8 cellular contexts compared by ENCODE assay signal in the genomic region with DNA sequence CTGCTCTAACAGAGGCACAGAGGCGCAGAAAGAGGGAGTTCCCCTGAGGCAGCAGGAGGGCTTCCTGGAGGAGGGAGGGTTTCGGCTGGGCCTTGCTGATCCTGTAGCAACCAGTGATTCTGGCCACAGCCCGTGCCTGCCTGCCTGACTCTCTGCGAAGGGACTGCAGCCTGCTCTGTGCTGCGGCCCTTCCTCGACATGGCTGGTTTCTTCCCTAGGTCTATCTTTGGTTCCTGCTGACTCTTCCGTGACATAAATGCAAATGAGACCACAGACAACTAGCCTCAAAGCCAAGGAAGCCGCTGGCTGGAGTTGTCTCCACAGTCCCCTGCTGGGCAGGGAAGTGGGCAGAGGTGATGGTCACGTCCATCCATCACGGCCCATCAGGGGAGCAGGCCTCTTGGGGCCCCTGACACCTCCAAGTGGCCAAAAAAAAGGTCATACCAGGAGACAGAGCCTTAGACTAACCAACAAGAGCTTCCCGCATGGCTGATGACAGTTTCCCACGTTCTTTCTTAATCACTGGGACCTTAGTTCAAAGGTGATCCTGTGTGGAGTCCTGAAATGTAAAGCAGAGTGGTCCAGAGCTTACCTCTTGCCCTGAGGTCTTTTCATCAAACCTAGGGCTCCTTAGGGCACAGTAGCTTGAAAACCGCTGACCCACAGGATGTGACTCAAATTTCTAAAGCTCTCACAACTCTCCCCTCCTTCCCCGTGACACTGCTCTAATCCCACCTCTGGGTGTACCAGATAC. TPM values are rescaled to one million over a fixed set of nuclear protein-coding genes. Genes with fewer than 3 reads are reported as not detected.
DNase-seq lines count a peak whose midpoint lies in the region; ATAC-seq, FAIRE-seq and TF ChIP-seq lines count a peak whose summit lies in the region.

No MANE protein-coding gene starts in this region.

- H3K4me3 ChIP-seq in HepG2 (replicated peaks in 1 of 3; ENCODE audit: insufficient read depth in 1 of 3, low read depth in 2 of 3, low read length in 3 of 3) = no peak overlapping the region

- CTCF ChIA-PET in HepG2 (lab: Yijun Ruan, JAX; ENCODE audit: low intra/inter-chr PET ratio, low total read pairs) = no interaction called here

- 62 to 84% (median 63%) methylated on average over 13 to 14 of the region's 14 CpGs for WGBS in adipose tissue, 3 donors
- WGBS in HepG2 (ENCODE audit: low lambda C conversion rate) = 78% methylated on average over 8 of the region's 14 CpGs

- peak; percentile 33; the same call in 1 of the 2 replicates for TF ChIP-seq RAD21 in HepG2 (CRISPR knock-in tag; IDR thresholded peaks at IDR 0.05)

- H3K36me3 ChIP-seq in HepG2 (replicated peaks in 1 of 2; ENCODE audit: control insufficient read depth in 1 of 2, insufficient read depth in 2 of 2, low read length in 2 of 2) = no peaks in the 10 kb centered on the region; a peak in 3 of 5 replicates

- DNase-seq in HT1080 (ENCODE audit: low read depth) (peak; percentile 94), HepG2 (ENCODE audit: low spot score) (peak; percentile 66), epidermal melanocyte (ENCODE audit: insufficient read length, low spot score) (no peak), NCI-H1105 (lab: John Stamatoyannopoulos, UW) (no peak), HuH-7.5 (ENCODE audit: low spot score) (no peak)

- intact Hi-C loops in HepG2 (cut with micrococcal nuclease; ENCODE audit: unreplicated experiment) = loop anchor here (10.0 kb wide), 1 partner anchor 409 kb away; no protein-coding TSS in a partner anchor

- H4K20me1 ChIP-seq in HepG2 (ENCODE audit: insufficient read depth, low read length) = no peaks in the 10 kb centered on the region

- peak in 1 of 2 experiments; percentile 62; a peak in 1 of 4 replicates for TF ChIP-seq EP300 in HepG2 (IDR thresholded peaks at IDR 0.05; ENCODE audit: low read depth in 2 of 2, low read length in 2 of 2)
- peak; percentile 46 for TF ChIP-seq EP300 in HepG2 (CRISPR knock-in tag; IDR thresholded peaks at IDR 0.05; ENCODE audit: borderline replicate concordance)

- in situ Hi-C loops in HepG2 (cut with HindIII; ENCODE audit: extremely low pct_ligation_motif_present, low pct_unique_long_range_greater_than_20kb) = no loop called here

- TF ChIP-seq POLR2A in HepG2 (IDR thresholded peaks at IDR 0.05; ENCODE audit: insufficient read depth in 1 of 2, low read depth in 2 of 2, low read length in 2 of 2) = peak in 1 of 2 experiments; percentile 4; a peak in 1 of 4 replicates

- no peaks in the 10 kb centered on the region; a peak in 1 of 5 replicates for H3K27me3 ChIP-seq in HepG2 (ENCODE audit: control insufficient read depth in 1 of 2, insufficient read depth in 2 of 2, low read length in 2 of 2)

- peaks cover 52% of the 10 kb centered on the region for H3K79me2 ChIP-seq in HepG2 (ENCODE audit: insufficient read depth, low read length)

- peak; percentile 13 for TF ChIP-seq CTCF in GM12873 (IDR thresholded peaks at IDR 0.05; ENCODE audit: insufficient read depth, low read depth, low read length, missing control alignments)
- TF ChIP-seq CTCF in HepG2 (CRISPR knock-in tag; IDR thresholded peaks at IDR 0.05) = no peak

- peaks cover 98% of the 10 kb centered on the region for H3K4me1 ChIP-seq in HepG2 (ENCODE audit: insufficient read depth, low read length)

- H3K4me2 ChIP-seq in HepG2 (ENCODE audit: low read depth, low read length) = peak overlapping the region; percentile 74

- peak; percentile 89 for ATAC-seq in GM21526 (IDR thresholded peaks at IDR 0.05; ENCODE audit: low FRiP score, unreplicated experiment)
- no peak for ATAC-seq in HepG2

- H3K27ac ChIP-seq in adipose tissue (ENCODE audit: low read depth, low read length) (peak overlapping the region; percentile 19), HepG2 (ENCODE audit: extremely low read length, insufficient read depth, low read length) (peak overlapping the region; percentile 97)

- H3K9me3 ChIP-seq in HepG2 (ENCODE audit: low read length) = no peaks in the 10 kb centered on the region

- no peak overlapping the region for H2AFZ ChIP-seq in HepG2 (ENCODE audit: low read length)

- FAIRE-seq in HepG2 (lab: Jason Lieb, UNC) = no peak

- BruUV-seq in HepG2 (replicated peaks; lab: Mats Ljungman, UMichigan) = no TSS peak

- POLR2A ChIA-PET in HepG2 (lab: Yijun Ruan, JAX) = interaction anchor here (0.7 to 36.8 kb wide), 24 partner anchors 9 to 475 kb away, joined by 3 to 1537 read pairs (median 12); a partner anchor contains a TSS

- H3K9ac ChIP-seq in HepG2 (ENCODE audit: insufficient read depth, low read depth, low read length) = peak overlapping the region; percentile 81

TF ChIP-seq in HepG2, 621 proteins besides CTCF, POLR2A, EP300 and RAD21 (continues in another document):
- TF ChIP-seq CEBPG (CRISPR knock-in tag; IDR thresholded peaks at IDR 0.05) (peak; percentile 85), NR2F1 (CRISPR knock-in tag; IDR thresholded peaks at IDR 0.05) (peak in 1 of 2 experiments; percentile 38; a peak in 1 of 4 replicates), TCF12 (IDR thresholded peaks at IDR 0.05) (no peak), TCF12 (CRISPR knock-in tag; IDR thresholded peaks at IDR 0.05) (0 out of 2 replicates have a peak, but pooled peaks have one; percentile 49), SOX6 (IDR thresholded peaks at IDR 0.05) (no peak), SOX6 (CRISPR knock-in tag; IDR thresholded peaks at IDR 0.05) (peak; percentile 52), HNF4A (CRISPR knock-in tag; IDR thresholded peaks at IDR 0.05) (peak; percentile 74), ZFP36 (IDR thresholded peaks at IDR 0.05; ENCODE audit: borderline replicate concordance, low read depth, low read length, partially characterized antibody) (peak; percentile 54), RFX5 (IDR thresholded peaks at IDR 0.05; ENCODE audit: low read depth, low read length) (0 out of 2 replicates have a peak, but pooled peaks have one; percentile 7), YY1 (IDR thresholded peaks at IDR 0.05; ENCODE audit: insufficient read depth, insufficient replicate concordance, low read depth, low read length) (peak; percentile 21), WIZ (CRISPR knock-in tag; IDR thresholded peaks at IDR 0.05) (no peak), ZNF713 (CRISPR knock-in tag; IDR thresholded peaks at IDR 0.05) (0 out of 2 replicates have a peak, but pooled peaks have one; percentile 45), TRIM24 (CRISPR knock-in tag; IDR thresholded peaks at IDR 0.05) (no peak), HIVEP1 (CRISPR knock-in tag; IDR thresholded peaks at IDR 0.05) (peak; percentile 49; the same call in 1 of the 2 replicates)
- TF ChIP-seq, protein P1, sequence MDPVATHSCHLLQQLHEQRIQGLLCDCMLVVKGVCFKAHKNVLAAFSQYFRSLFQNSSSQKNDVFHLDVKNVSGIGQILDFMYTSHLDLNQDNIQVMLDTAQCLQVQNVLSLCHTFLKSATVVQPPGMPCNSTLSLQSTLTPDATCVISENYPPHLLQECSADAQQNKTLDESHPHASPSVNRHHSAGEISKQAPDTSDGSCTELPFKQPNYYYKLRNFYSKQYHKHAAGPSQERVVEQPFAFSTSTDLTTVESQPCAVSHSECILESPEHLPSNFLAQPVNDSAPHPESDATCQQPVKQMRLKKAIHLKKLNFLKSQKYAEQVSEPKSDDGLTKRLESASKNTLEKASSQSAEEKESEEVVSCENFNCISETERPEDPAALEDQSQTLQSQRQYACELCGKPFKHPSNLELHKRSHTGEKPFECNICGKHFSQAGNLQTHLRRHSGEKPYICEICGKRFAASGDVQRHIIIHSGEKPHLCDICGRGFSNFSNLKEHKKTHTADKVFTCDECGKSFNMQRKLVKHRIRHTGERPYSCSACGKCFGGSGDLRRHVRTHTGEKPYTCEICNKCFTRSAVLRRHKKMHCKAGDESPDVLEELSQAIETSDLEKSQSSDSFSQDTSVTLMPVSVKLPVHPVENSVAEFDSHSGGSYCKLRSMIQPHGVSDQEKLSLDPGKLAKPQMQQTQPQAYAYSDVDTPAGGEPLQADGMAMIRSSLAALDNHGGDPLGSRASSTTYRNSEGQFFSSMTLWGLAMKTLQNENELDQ (CRISPR knock-in tag; IDR thresholded peaks at IDR 0.05; ENCODE audit: borderline replicate concordance) = no peak

RNA-seq across cellular contexts. Expression of a gene that starts 55.3 kb away (rescaled TPM):
- 18.4 and 21.9 TPM in 2 replicates for total RNA-seq in HT1080 (2014; rRNA removed; shearing (Covaris generic))
- polyA plus RNA-seq in HT1080 (2015; cell fraction: cytosol; rRNA removed) = 17.5 and 18.9 TPM in 2 replicates
- 23.3 and 24.1 TPM in 2 replicates for polyA plus RNA-seq in HT1080 (2015; cell fraction: nucleus; rRNA removed)
- polyA plus RNA-seq in adipose tissue (10 to 100 TPM; 11.9 to 25.1 (median 14.8) TPM), HepG2 (2011; rRNA removed) (15.2 and 17.3 TPM in 2 replicates)
- 22.0 and 22.8 TPM in 2 replicates for total RNA-seq in HepG2 (2016; rRNA removed; fragmentation: Illumina TruSeq; extraction: Trizol)
- total RNA-seq in HepG2 (2016; cell fraction: cytosol; rRNA removed; fragmentation: Illumina TruSeq; extraction: Trizol; ENCODE audit: low read depth) = 4.7 and 4.9 TPM in 2 replicates
- 18.5 and 23.5 TPM in 2 replicates for total RNA-seq in HepG2 (2016; cell fraction: insoluble cytoplasmic fraction; rRNA removed; fragmentation: Illumina TruSeq; extraction: Trizol)
- 12.9 and 13.2 TPM in 2 replicates for total RNA-seq in HepG2 (2016; cell fraction: membrane; rRNA removed; fragmentation: Illumina TruSeq; extraction: Trizol)
- 16.8 and 19.0 TPM in 2 replicates for total RNA-seq in HepG2 (2016; cell fraction: nucleus; rRNA removed; fragmentation: Illumina TruSeq; extraction: Trizol)
- polyA plus RNA-seq in HepG2 (2011; cell fraction: cytosol; rRNA removed) = 9.2 and 11.9 TPM in 2 replicates
- polyA plus RNA-seq in HepG2 (2011; cell fraction: nucleus; rRNA removed) = 20.1 and 23.4 TPM in 2 replicates
- polyA plus RNA-seq in HepG2 (2012) = 13.4 and 14.5 TPM in 2 replicates
- 5.3 and 5.4 TPM in 2 replicates for polyA plus RNA-seq in HepG2 (2016; cell fraction: cytosol; fragmentation: Illumina TruSeq; extraction: Trizol; ENCODE audit: low read depth)
- polyA plus RNA-seq in HepG2 (2016; cell fraction: insoluble cytoplasmic fraction; fragmentation: Illumina TruSeq; extraction: Trizol; ENCODE audit: low read depth) = 19.1 and 22.3 TPM in 2 replicates
- 8.7 and 10.7 TPM in 2 replicates for polyA plus RNA-seq in HepG2 (2016; cell fraction: membrane; fragmentation: Illumina TruSeq; extraction: Trizol; ENCODE audit: low read depth)
- 19.4 and 22.9 TPM in 2 replicates for polyA plus RNA-seq in HepG2 (2016; cell fraction: nucleus; fragmentation: Illumina TruSeq; extraction: Trizol; ENCODE audit: insufficient read depth, low read depth)
- polyA minus RNA-seq in HepG2 (2011; rRNA and poly(A)+ RNA removed; ENCODE audit: low replicate concordance) = 14.3 and 29.5 TPM in 2 replicates
- polyA minus RNA-seq in HepG2 (2011; cell fraction: cytosol; rRNA and poly(A)+ RNA removed) = 11.9 and 13.8 TPM in 2 replicates
- polyA minus RNA-seq in HepG2 (2011; cell fraction: nucleus; rRNA and poly(A)+ RNA removed) = 28.6 and 28.8 TPM in 2 replicates

Comparison
In these comparisons a context has a peak if more than half of its experiments do, and no peak if none do; other contexts are left out.
1. DNase-seq: peak in HT1080 (single experiment) and HepG2 (single experiment); none in epidermal melanocyte (single experiment), NCI-H1105 (single experiment) and HuH-7.5 (single experiment).